ENCODE assay signal across 10 cellular contexts in the genomic region with DNA sequence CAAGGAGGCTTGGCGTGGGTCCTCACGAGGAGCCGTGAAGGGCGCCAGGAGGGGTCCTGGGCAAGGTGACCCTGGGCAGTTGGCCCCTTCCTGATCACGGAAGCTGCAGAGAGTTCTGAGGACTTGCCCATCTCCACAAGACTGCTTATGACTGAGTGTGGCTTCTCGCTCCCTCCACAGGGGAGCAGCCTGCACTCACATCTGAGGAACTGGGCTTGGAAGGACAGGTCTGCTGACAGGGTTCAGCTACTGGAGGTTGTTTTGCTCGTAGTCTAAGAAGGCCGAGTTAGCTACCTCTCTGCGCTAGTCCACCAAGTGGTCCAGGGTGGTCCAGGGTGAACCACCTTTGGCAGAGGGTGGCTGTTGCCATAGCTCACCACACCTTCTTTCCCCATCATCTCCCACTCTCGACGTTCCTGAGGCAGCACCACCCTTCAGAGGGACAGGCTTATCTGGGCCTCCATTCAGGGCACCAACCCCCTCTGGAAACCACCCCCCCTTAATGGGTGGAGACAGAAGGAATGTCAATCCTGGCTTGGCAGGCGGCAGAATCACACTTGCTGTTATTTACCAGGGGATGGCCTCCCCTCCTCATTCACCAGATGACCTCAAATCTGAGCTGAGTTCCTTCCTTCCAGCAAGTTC. TPM values are rescaled to one million over a fixed set of nuclear protein-coding genes. Genes with fewer than 3 reads are reported as not detected.
DNase-seq lines count a peak whose midpoint lies in the region; ATAC-seq, FAIRE-seq and TF ChIP-seq lines count a peak whose summit lies in the region.
"Had no signal": no experiment of that assay in that cellular context is flagged by ENCODE, and none has a peak within 500 bp of the region (broad histone marks: within the 10 kb centered on the region; RNA-seq: fewer than 3 reads in every experiment).

No MANE protein-coding gene starts in this region.

- H3K4me1 Mint-ChIP-seq in activated CD4-positive, alpha-beta memory T cell treated with anti-CD3 and anti-CD28 coated beads for 36 hours (ENCODE audit: low read depth) = peaks cover 99% of the 10 kb centered on the region
- H3K4me1 Mint-ChIP-seq in stimulated activated naive B cell treated with anti-CD40 and anti-IgM and Interleukin-4, amounts not matched to agents 10 μg/mL and 1 μg/mL and 100 μg/mL, for 72 hours = peaks cover 83 to 99% of the 10 kb centered on the region in 2 donors

- peak in 1 of 2 donors; percentile 54 for TF ChIP-seq CTCF in right atrium auricular region (IDR thresholded peaks at IDR 0.05)
- TF ChIP-seq CTCF in D721Med (IDR thresholded peaks at IDR 0.05; ENCODE audit: insufficient read depth, missing control alignments) = no peak

- H3K4me1 ChIP-seq in right atrium auricular region = peaks cover 0 to 100% of the 10 kb centered on the region in 2 donors

- H3K27ac ChIP-seq in KOPT-K1 (ENCODE audit: low read depth, low read length, poor library complexity, severe bottlenecking) = peak overlapping the region; percentile 93
- peak overlapping the region; percentile 88 to 91 for H3K27ac ChIP-seq in right atrium auricular region

- no peaks in the 10 kb centered on the region for H3K9me3 Mint-ChIP-seq in activated CD4-positive, alpha-beta memory T cell treated with anti-CD3 and anti-CD28 coated beads for 36 hours
- no peaks in the 10 kb centered on the region for H3K9me3 Mint-ChIP-seq in stimulated activated naive B cell treated with anti-CD40 and anti-IgM and Interleukin-4, amounts not matched to agents 10 μg/mL and 1 μg/mL and 100 μg/mL, for 72 hours

- H3K4me3 Mint-ChIP-seq in activated CD4-positive, alpha-beta memory T cell treated with anti-CD3 and anti-CD28 coated beads for 36 hours = no peak overlapping the region
- no peak overlapping the region for H3K4me3 Mint-ChIP-seq in stimulated activated naive B cell treated with anti-CD40 and anti-IgM and Interleukin-4, amounts not matched to agents 10 μg/mL and 1 μg/mL and 100 μg/mL, for 72 hours

- no peaks in the 10 kb centered on the region for H3K27me3 Mint-ChIP-seq in activated CD4-positive, alpha-beta memory T cell treated with anti-CD3 and anti-CD28 coated beads for 36 hours
- H3K27me3 Mint-ChIP-seq in stimulated activated naive B cell treated with anti-CD40 and anti-IgM and Interleukin-4, amounts not matched to agents 10 μg/mL and 1 μg/mL and 100 μg/mL, for 72 hours = no peaks in the 10 kb centered on the region

- H3K4me3 ChIP-seq in right atrium auricular region = no peak overlapping the region

- no peak for FAIRE-seq in D721Med (lab: Jason Lieb, UNC)
- FAIRE-seq: bronchial epithelial cell had no signal

- ATAC-seq in stimulated activated naive B cell treated with anti-CD40 and anti-IgM and Interleukin-4, amounts not matched to agents 10 μg/mL and 1 μg/mL and 100 μg/mL, for 72 hours (replicated peaks) = peak in 1 of 2 donors; percentile 46
- no peak for ATAC-seq in HG03175 (IDR thresholded peaks at IDR 0.05; ENCODE audit: unreplicated experiment)

- H3K27me3 ChIP-seq in right atrium auricular region = no peaks in the 10 kb centered on the region

- H3K9me3 ChIP-seq in KOPT-K1 (ENCODE audit: insufficient read depth, low read length, poor library complexity, severe bottlenecking) (no peaks in the 10 kb centered on the region), right atrium auricular region (no peaks in the 10 kb centered on the region)

- H3K36me3 ChIP-seq in KOPT-K1 (ENCODE audit: insufficient read depth, low read length) = peaks cover 35% of the 10 kb centered on the region
- H3K36me3 ChIP-seq in right atrium auricular region = no peaks in the 10 kb centered on the region

- intact Hi-C loops in activated CD4-positive, alpha-beta memory T cell treated with anti-CD3 and anti-CD28 coated beads for 36 hours (cut with micrococcal nuclease) = no loop called here

- H3K27ac Mint-ChIP-seq in activated CD4-positive, alpha-beta memory T cell treated with anti-CD3 and anti-CD28 coated beads for 36 hours = peak overlapping the region; percentile 95
- peak overlapping the region; percentile 98 for H3K27ac Mint-ChIP-seq in stimulated activated naive B cell treated with anti-CD40 and anti-IgM and Interleukin-4, amounts not matched to agents 10 μg/mL and 1 μg/mL and 100 μg/mL, for 72 hours

- CTCF ChIA-PET in activated CD4-positive, alpha-beta memory T cell treated with anti-CD3 and anti-CD28 coated beads for 36 hours (lab: Charles Lee) = interaction anchor here (0.6 to 4.0 kb wide), 13 partner anchors 9 to 60 kb away, joined by 3 to 46 read pairs (median 5); no protein-coding TSS in a partner anchor

- no peak for DNase-seq in activated CD4-positive, alpha-beta memory T cell treated with anti-CD3 and anti-CD28 coated beads for 36 hours
- no peak for DNase-seq in right atrium auricular region (ENCODE audit: low spot score)
- DNase-seq in stimulated activated naive B cell treated with anti-CD40 and anti-IgM and Interleukin-4, amounts not matched to agents 10 μg/mL and 1 μg/mL and 100 μg/mL, for 72 hours = no peak
- no peak for DNase-seq in D721Med (ENCODE audit: insufficient read length, low spot score)
- DNase-seq in NCI-H345 (lab: John Stamatoyannopoulos, UW) = no peak
- DNase-seq: activated CD4-positive, alpha-beta T cell treated with anti-CD3 and anti-CD28 coated beads for 48 hours; stimulated activated naive CD4-positive, alpha-beta T cell treated with Interleukin-2 at 50 U/mL for 16 hours had no signal

- POLR2A ChIA-PET in activated CD4-positive, alpha-beta memory T cell treated with anti-CD3 and anti-CD28 coated beads for 36 hours (lab: Charles Lee) = interaction anchor here (0.6 to 2.9 kb wide), 8 partner anchors 12 to 58 kb away, joined by 3 to 28 read pairs (median 4); no protein-coding TSS in a partner anchor

- H3K36me3 Mint-ChIP-seq in activated CD4-positive, alpha-beta memory T cell treated with anti-CD3 and anti-CD28 coated beads for 36 hours = peaks cover 32% of the 10 kb centered on the region
- peaks cover 23 to 54% of the 10 kb centered on the region in 2 donors for H3K36me3 Mint-ChIP-seq in stimulated activated naive B cell treated with anti-CD40 and anti-IgM and Interleukin-4, amounts not matched to agents 10 μg/mL and 1 μg/mL and 100 μg/mL, for 72 hours

RNA-seq across cellular contexts. Expression of a gene that starts 38.2 kb away (rescaled TPM):
- total RNA-seq in activated CD4-positive, alpha-beta memory T cell treated with anti-CD3 and anti-CD28 coated beads for 36 hours = 10 to 100 TPM; 25.3 to 25.5 TPM
- 10 to 100 TPM; 30.3 to 31.1 TPM for total RNA-seq in right atrium auricular region
